Comparison of ENCODE assay signal across 1 cellular context in genomic region chr5:168721354-168721753, GRCh38.
TF ChIP-seq lines count a peak whose summit lies in the region.

No MANE protein-coding gene starts in this region.

TF ChIP-seq in WTC11, 78 proteins besides CTCF, POLR2A, EP300 and RAD21 (continued from another document):
- TF ChIP-seq SMAD3 (CRISPR knock-in tag; IDR thresholded peaks at IDR 0.05; ENCODE audit: borderline replicate concordance): no peak
TF ChIP-seq in WTC11: peak in this region for 0.
